ENCODE assay signal across 30 cellular contexts in the genomic region with DNA sequence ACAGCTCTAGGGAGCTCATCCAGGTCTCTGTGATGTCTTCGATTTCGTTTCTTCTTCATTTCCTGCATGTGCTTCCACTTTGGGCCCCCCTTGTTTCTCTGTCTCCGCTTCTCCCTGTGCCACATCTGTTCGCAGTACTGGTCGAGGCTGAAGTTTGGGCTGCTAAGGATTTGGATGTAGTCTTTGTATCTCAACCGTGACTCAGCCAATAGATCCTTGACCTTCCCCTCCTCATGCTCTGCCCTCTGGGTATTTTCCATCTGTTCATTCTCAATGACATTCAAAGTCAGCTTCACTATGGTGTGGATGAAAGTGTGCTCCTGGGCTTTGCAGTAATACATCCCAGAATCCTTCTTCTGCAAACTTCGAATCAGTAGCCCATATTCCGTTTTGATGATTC.
"Had no signal": no experiment of that assay in that cellular context is flagged by ENCODE, and none has a peak within 500 bp of the region (broad histone marks: within the 10 kb centered on the region; RNA-seq: fewer than 3 reads in every experiment).

No MANE protein-coding gene starts in this region.

- FAIRE-seq: TTC549 had no signal

- H3K4me1 ChIP-seq: SJSA1 had no signal

- DNase-seq: activated B cell treated with CpG ODN at 0.5 μM for 24 hours; activated CD4-positive, alpha-beta memory T cell treated with anti-CD3 and anti-CD28 coated beads for 36 hours; activated CD4-positive, alpha-beta T cell treated with anti-CD3 and anti-CD28 coated beads for 1 hour; activated CD4-positive, alpha-beta T cell treated with anti-CD3 and anti-CD28 coated beads, Interleukin-2, amount 10 ng/mL, durations not matched to agents 24 days and 14 days; activated CD8-positive, alpha-beta memory T cell treated with anti-CD3 and anti-CD28 coated beads for 24 hours; activated effector memory CD4-positive, alpha-beta T cell treated with anti-CD3 and anti-CD28 coated beads, Interleukin-2, amount 50 U/mL, for 16 hours; activated naive CD4-positive, alpha-beta T cell treated with Interleukin-2 at 50 U/mL for 16 hours; activated naive CD8-positive, alpha-beta T cell treated with anti-CD3 and anti-CD28 coated beads, Interleukin-2, amount 50 U/mL, for 24 hours; activated T-cell treated with anti-CD3 and anti-CD28 coated beads, Interleukin-2, amount 50 U/mL, for 4 hours; amniotic stem cell; MG63; MV-4-11; NCI-H1092 treated with DMSO at 0.1 percent for 48 hours; NCI-H1417 treated with DMSO at 0.1 percent for 48 hours; NCI-H1694; NCI-H2029; NCI-H2107; NCI-H2171 treated with DMSO at 0.1 percent for 48 hours; NCI-H226; NCI-H510A; NCI-H774; Right ventricle myocardium superior; T-helper 17 cell; T1000 had no signal

- H3K27me3 Mint-ChIP-seq: activated B cell treated with CpG ODN at 0.5 μM for 24 hours; activated CD4-positive, alpha-beta memory T cell treated with anti-CD3 and anti-CD28 coated beads for 36 hours; activated naive CD8-positive, alpha-beta T cell treated with anti-CD3 and anti-CD28 coated beads, Interleukin-2, amount 50 U/mL, for 24 hours; brain; central memory CD8-positive, alpha-beta T cell; T-helper 17 cell had no signal

- H3K27ac ChIP-seq: RWPE1, SJSA1 had no signal

- H3K27ac Mint-ChIP-seq: activated B cell treated with CpG ODN at 0.5 μM for 24 hours; activated CD4-positive, alpha-beta memory T cell treated with anti-CD3 and anti-CD28 coated beads for 36 hours; activated CD4-positive, alpha-beta T cell treated with anti-CD3 and anti-CD28 coated beads, Interleukin-2, amount 10 ng/mL, durations not matched to agents 24 days and 14 days; activated naive CD4-positive, alpha-beta T cell treated with anti-CD3 and anti-CD28 coated beads, Interleukin-2, amount 50 U/mL, for 72 hours; activated naive CD8-positive, alpha-beta T cell treated with anti-CD3 and anti-CD28 coated beads, Interleukin-2, amount 50 U/mL, for 24 hours; T-helper 17 cell had no signal

- H3K36me3 ChIP-seq: MG63, SJSA1 had no signal

- H3K9me3 ChIP-seq: SJSA1 had no signal

- H3K27me3 ChIP-seq: MG63, SJSA1 had no signal

- H3K4me3 ChIP-seq: MG63, SJSA1 had no signal

- H3K36me3 Mint-ChIP-seq: activated CD4-positive, alpha-beta memory T cell treated with anti-CD3 and anti-CD28 coated beads for 36 hours; activated naive CD4-positive, alpha-beta T cell treated with anti-CD3 and anti-CD28 coated beads, Interleukin-2, amount 50 U/mL, for 72 hours; brain had no signal

- H3K4me1 Mint-ChIP-seq: activated B cell treated with CpG ODN at 0.5 μM for 24 hours; activated naive CD8-positive, alpha-beta T cell treated with anti-CD3 and anti-CD28 coated beads, Interleukin-2, amount 50 U/mL, for 24 hours; central memory CD8-positive, alpha-beta T cell; T-helper 17 cell had no signal

- H3K4me3 Mint-ChIP-seq: activated B cell treated with CpG ODN at 0.5 μM for 24 hours; activated CD4-positive, alpha-beta memory T cell treated with anti-CD3 and anti-CD28 coated beads for 36 hours; activated CD4-positive, alpha-beta T cell treated with anti-CD3 and anti-CD28 coated beads, Interleukin-2, amount 10 ng/mL, durations not matched to agents 24 days and 14 days; activated naive CD8-positive, alpha-beta T cell treated with anti-CD3 and anti-CD28 coated beads, Interleukin-2, amount 50 U/mL, for 24 hours; activated T-cell treated with anti-CD3 and anti-CD28 coated beads, Interleukin-2, amount 50 U/mL, for 4 hours; brain; central memory CD8-positive, alpha-beta T cell; T-helper 17 cell had no signal

- H3K9me3 Mint-ChIP-seq: activated B cell treated with CpG ODN at 0.5 μM for 24 hours; activated CD4-positive, alpha-beta memory T cell treated with anti-CD3 and anti-CD28 coated beads for 36 hours; activated CD4-positive, alpha-beta T cell treated with anti-CD3 and anti-CD28 coated beads, Interleukin-2, amount 10 ng/mL, durations not matched to agents 24 days and 14 days; activated naive CD4-positive, alpha-beta T cell treated with anti-CD3 and anti-CD28 coated beads, Interleukin-2, amount 50 U/mL, for 72 hours; activated naive CD8-positive, alpha-beta T cell treated with anti-CD3 and anti-CD28 coated beads, Interleukin-2, amount 50 U/mL, for 24 hours; activated T-cell treated with anti-CD3 and anti-CD28 coated beads, Interleukin-2, amount 50 U/mL, for 4 hours; brain had no signal
